Comparison of ENCODE assay signal across 8 cellular contexts in genomic region chr1:108729481-108729880, GRCh38. TPM values are rescaled to one million over a fixed set of nuclear protein-coding genes. Genes with fewer than 3 reads are reported as not detected.
"Had no signal": no experiment of that assay in that cellular context is flagged by ENCODE, and none has a peak within 500 bp of the region (broad histone marks: within the 10 kb centered on the region; RNA-seq: fewer than 3 reads in every experiment).

No MANE protein-coding gene starts in this region.

- H3K4me3 ChIP-seq: GM23338 had no signal

- H3K27ac ChIP-seq: HL-60 had no signal

- H3K4me2 ChIP-seq: GM23338 had no signal

- H2AFZ ChIP-seq: GM23338 had no signal

- DNase-seq: H9, HCEC 1CT, KBM-7 had no signal

RNA-seq across cellular contexts. Expression of gene FNDC7, which starts 16.8 kb away (rescaled TPM):
- total RNA-seq: HepG2, HT1080 had no signal
- polyA plus RNA-seq: IgD-negative memory B cell had no signal
